In the genomic region with DNA sequence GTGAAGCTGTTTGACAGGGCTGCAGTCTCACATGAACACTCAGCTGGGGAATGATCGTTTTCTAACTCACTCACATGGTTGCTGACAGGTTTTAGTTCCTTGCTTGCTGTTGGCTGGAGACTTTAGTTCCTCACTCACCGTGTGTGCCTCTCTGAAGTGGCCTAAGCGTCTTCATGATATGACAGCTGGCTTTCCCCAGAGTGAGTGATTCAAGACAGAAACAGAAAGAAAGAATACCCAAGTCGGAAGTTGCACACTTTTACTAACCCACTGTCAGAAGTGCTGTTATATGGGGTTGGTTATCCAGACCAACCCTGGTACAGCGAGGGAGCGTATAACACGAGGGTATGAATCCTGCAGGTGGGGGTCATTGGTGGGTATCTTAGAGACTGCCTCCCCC, we compare ENCODE assay signal across 7 cellular contexts.
DNase-seq lines count a peak whose midpoint lies in the region; ATAC-seq lines count a peak whose summit lies in the region.

No MANE protein-coding gene starts in this region.

- peak; percentile 99 for ATAC-seq in GM19455 (IDR thresholded peaks at IDR 0.05; ENCODE audit: unreplicated experiment)
- ATAC-seq in HG03342 (IDR thresholded peaks at IDR 0.05; ENCODE audit: unreplicated experiment): peak; percentile 99

- peak; percentile 51 to 65 for DNase-seq in activated CD4-positive, alpha-beta T cell treated with anti-CD3 and anti-CD28 coated beads, Interleukin-2, amount 50 U/mL, for 48 hours
- DNase-seq in stimulated activated CD4-positive, alpha-beta T cell treated with anti-CD3 and anti-CD28 coated beads, Interleukin-1b, Interleukin-23, amount 100 ng/mL, for 48 hours: peak; percentile 82
- DNase-seq in globus pallidus (ENCODE audit: low spot score): no peak
- no peak for DNase-seq in DMS79 treated with DMSO at 0.1 percent for 48 hours (lab: John Stamatoyannopoulos, UW)
- DNase-seq in NCI-H2196 (lab: John Stamatoyannopoulos, UW; ENCODE audit: unreplicated experiment): no peak

Comparison
In these comparisons a context has a peak if more than half of its experiments do, and no peak if none do; other contexts are left out.
1. DNase-seq: peak in activated CD4-positive, alpha-beta T cell treated with anti-CD3 and anti-CD28 coated beads, Interleukin-2, amount 50 U/mL, for 48 hours (2 of 2) and stimulated activated CD4-positive, alpha-beta T cell treated with anti-CD3 and anti-CD28 coated beads, Interleukin-1b, Interleukin-23, amount 100 ng/mL, for 48 hours (single experiment); none in globus pallidus (single experiment), DMS79 treated with DMSO at 0.1 percent for 48 hours (single experiment) and NCI-H2196 (single experiment).